Comparison of ENCODE assay signal across 21 cellular contexts in the genomic region with DNA sequence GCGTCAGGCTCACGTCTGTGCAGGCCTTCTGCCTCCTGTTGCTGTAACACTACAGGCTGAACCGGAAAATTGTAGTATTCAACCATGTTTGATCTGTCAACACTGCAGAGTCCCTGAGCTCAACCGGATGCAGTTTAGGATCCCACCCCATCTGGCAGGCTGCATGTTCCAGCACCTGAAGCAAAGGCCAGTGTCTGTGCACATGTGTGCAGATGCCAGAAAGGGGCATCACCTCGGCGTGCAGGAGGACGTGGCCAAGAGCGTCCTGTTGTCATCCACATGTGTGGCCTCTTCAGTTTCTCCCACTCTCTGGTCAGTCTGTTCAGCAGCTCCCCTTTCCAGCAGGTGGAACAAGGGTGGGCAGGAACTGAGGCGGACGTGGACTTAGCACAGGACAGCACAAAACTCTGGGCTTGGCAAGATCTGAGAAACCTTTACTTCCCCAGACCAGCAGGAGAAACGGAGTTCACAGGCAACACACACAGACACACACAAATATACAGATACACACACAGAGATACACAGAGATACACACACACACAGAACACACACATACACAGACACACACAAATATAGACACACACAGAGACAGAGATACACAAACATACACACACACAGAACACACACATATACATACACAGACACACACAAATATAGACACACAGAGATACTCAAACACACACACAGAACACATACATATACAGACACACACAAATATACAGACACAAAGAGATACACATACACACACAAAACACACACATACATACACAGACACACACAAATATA.
DNase-seq lines count a peak whose midpoint lies in the region; ATAC-seq and TF ChIP-seq lines count a peak whose summit lies in the region.
"Had no signal": no experiment of that assay in that cellular context is flagged by ENCODE, and none has a peak within 500 bp of the region (broad histone marks: within the 10 kb centered on the region; RNA-seq: fewer than 3 reads in every experiment).

No MANE protein-coding gene starts in this region.

- CTCF ChIA-PET in activated CD8-positive, alpha-beta T cell treated with anti-CD3 and anti-CD28 coated beads, Interleukin-2, amount 10 ng/mL, durations not matched to agents 7 days and 5 days (lab: Charles Lee): no interaction called here
- CTCF ChIA-PET in activated CD8-positive, alpha-beta T cell treated with anti-CD3 and anti-CD28 coated beads for 36 hours (lab: Charles Lee): no interaction called here

- H3K4me1 ChIP-seq in gastroesophageal sphincter (peaks cover 0 to 18% (median 0%) of the 10 kb centered on the region in 3 donors), testis (peaks cover 4% of the 10 kb centered on the region)
- H3K4me1 ChIP-seq: adrenal gland, BE2C, neural progenitor cell had no signal

- no peak for TF ChIP-seq EP300 in gastroesophageal sphincter (IDR thresholded peaks at IDR 0.05)

- H3K27me3 ChIP-seq in gastroesophageal sphincter: no peaks in the 10 kb centered on the region
- H3K27me3 ChIP-seq in testis: no peaks in the 10 kb centered on the region
- H3K27me3 ChIP-seq: adrenal gland, BE2C, brain microvascular endothelial cell, neural progenitor cell had no signal

- no peak overlapping the region for H3K4me3 Mint-ChIP-seq in activated CD8-positive, alpha-beta T cell treated with anti-CD3 and anti-CD28 coated beads, Interleukin-2, amount 10 ng/mL, durations not matched to agents 7 days and 5 days
- H3K4me3 Mint-ChIP-seq in activated CD8-positive, alpha-beta T cell treated with anti-CD3 and anti-CD28 coated beads for 36 hours: no peak overlapping the region
- H3K4me3 Mint-ChIP-seq: neural progenitor cell; T-helper 2 cell treated with Interferon-gamma antibody and Interleukin-4, amounts not matched to agents 5 μg/mL and 100 μg/mL, for 36 hours had no signal

- H3K36me3 ChIP-seq in gastroesophageal sphincter (no peaks in the 10 kb centered on the region), testis (ENCODE audit: low read depth, missing control alignments) (no peaks in the 10 kb centered on the region)
- H3K36me3 ChIP-seq: adrenal gland, BE2C, brain microvascular endothelial cell, neural progenitor cell, prostate gland had no signal

- TF ChIP-seq CTCF in activated CD8-positive, alpha-beta T cell treated with anti-CD3 and anti-CD28 coated beads for 36 hours (IDR thresholded peaks at IDR 0.05): no peak
- no peak for TF ChIP-seq CTCF in VCaP (conservative IDR thresholded peaks at IDR 0.05)
- no peak for TF ChIP-seq CTCF in gastroesophageal sphincter (IDR thresholded peaks at IDR 0.05)
- TF ChIP-seq CTCF in testis (IDR thresholded peaks at IDR 0.05): no peak

- ATAC-seq in activated CD8-positive, alpha-beta T cell treated with anti-CD3 and anti-CD28 coated beads, Interleukin-2, amount 10 ng/mL, durations not matched to agents 7 days and 5 days: peak; percentile 30
- no peak for ATAC-seq in activated CD8-positive, alpha-beta T cell treated with anti-CD3 and anti-CD28 coated beads for 36 hours
- ATAC-seq in gastroesophageal sphincter (peak; percentile 46), HG02973 (IDR thresholded peaks at IDR 0.05; ENCODE audit: unreplicated experiment) (no peak), GM21529 (IDR thresholded peaks at IDR 0.05; ENCODE audit: unreplicated experiment) (no peak)

- H3K4me3 ChIP-seq in gastroesophageal sphincter (no peak overlapping the region), testis (no peak overlapping the region)
- H3K4me3 ChIP-seq: adrenal gland, lung, neural progenitor cell, prostate gland had no signal

- DNase-seq in activated CD8-positive, alpha-beta T cell treated with anti-CD3 and anti-CD28 coated beads, Interleukin-2, amount 10 ng/mL, durations not matched to agents 7 days and 5 days: peak; percentile 18
- DNase-seq in activated CD8-positive, alpha-beta T cell treated with anti-CD3 and anti-CD28 coated beads for 36 hours: no peak
- DNase-seq in testis (peak; percentile 9), AG08396 (ENCODE audit: low spot score) (no peak)
- DNase-seq: activated CD4-positive, alpha-beta T cell treated with anti-CD3 and anti-CD28 coated beads, Interleukin-2, amount 50 U/mL, for 1 hour; activated gamma-delta T cell treated with Interleukin-2 at 50 U/mL for 16 hours; BE2C; brain microvascular endothelial cell; DMS79; NCI-H1048; NCI-H187; NCI-H526 treated with DMSO at 0.1 percent for 48 hours had no signal

- peaks cover 14% of the 10 kb centered on the region for H3K4me1 Mint-ChIP-seq in activated CD8-positive, alpha-beta T cell treated with anti-CD3 and anti-CD28 coated beads, Interleukin-2, amount 10 ng/mL, durations not matched to agents 7 days and 5 days (ENCODE audit: low read depth)
- H3K4me1 Mint-ChIP-seq in activated CD8-positive, alpha-beta T cell treated with anti-CD3 and anti-CD28 coated beads for 36 hours (ENCODE audit: low read depth): peaks cover 3% of the 10 kb centered on the region

- no peaks in the 10 kb centered on the region for H3K27me3 Mint-ChIP-seq in activated CD8-positive, alpha-beta T cell treated with anti-CD3 and anti-CD28 coated beads, Interleukin-2, amount 10 ng/mL, durations not matched to agents 7 days and 5 days (ENCODE audit: low read depth)
- H3K27me3 Mint-ChIP-seq in activated CD8-positive, alpha-beta T cell treated with anti-CD3 and anti-CD28 coated beads for 36 hours: no peaks in the 10 kb centered on the region

- POLR2A ChIA-PET in activated CD8-positive, alpha-beta T cell treated with anti-CD3 and anti-CD28 coated beads, Interleukin-2, amount 10 ng/mL, durations not matched to agents 7 days and 5 days (lab: Charles Lee): no interaction called here
- POLR2A ChIA-PET in activated CD8-positive, alpha-beta T cell treated with anti-CD3 and anti-CD28 coated beads for 36 hours (lab: Charles Lee): no interaction called here

- intact Hi-C loops in activated CD8-positive, alpha-beta T cell treated with anti-CD3 and anti-CD28 coated beads for 36 hours (cut with micrococcal nuclease): no loop called here
- intact Hi-C loops in testis (cut with DNase I; ENCODE audit: low total_unique reads): no loop called here

- H3K27ac ChIP-seq in VCaP (peak overlapping the region; percentile 71), gastroesophageal sphincter (no peak overlapping the region), testis (no peak overlapping the region)
- H3K27ac ChIP-seq: adrenal gland, brain microvascular endothelial cell, neural progenitor cell had no signal

- H3K9me3 ChIP-seq in gastroesophageal sphincter: peaks cover 0 to 23% (median 0%) of the 10 kb centered on the region in 3 donors
- no peaks in the 10 kb centered on the region for H3K9me3 ChIP-seq in testis
- H3K9me3 ChIP-seq: prostate gland had no signal

- H3K36me3 Mint-ChIP-seq in activated CD8-positive, alpha-beta T cell treated with anti-CD3 and anti-CD28 coated beads, Interleukin-2, amount 10 ng/mL, durations not matched to agents 7 days and 5 days (ENCODE audit: low read depth): peaks cover 2% of the 10 kb centered on the region
- peaks cover 4% of the 10 kb centered on the region for H3K36me3 Mint-ChIP-seq in activated CD8-positive, alpha-beta T cell treated with anti-CD3 and anti-CD28 coated beads for 36 hours (ENCODE audit: low read depth)
- H3K36me3 Mint-ChIP-seq: neural progenitor cell had no signal

- H3K27ac Mint-ChIP-seq in activated CD8-positive, alpha-beta T cell treated with anti-CD3 and anti-CD28 coated beads, Interleukin-2, amount 10 ng/mL, durations not matched to agents 7 days and 5 days: no peak overlapping the region
- no peak overlapping the region for H3K27ac Mint-ChIP-seq in activated CD8-positive, alpha-beta T cell treated with anti-CD3 and anti-CD28 coated beads for 36 hours
- H3K27ac Mint-ChIP-seq: neural progenitor cell had no signal

- H3K9me3 Mint-ChIP-seq in activated CD8-positive, alpha-beta T cell treated with anti-CD3 and anti-CD28 coated beads, Interleukin-2, amount 10 ng/mL, durations not matched to agents 7 days and 5 days (ENCODE audit: insufficient read depth): peaks cover 5% of the 10 kb centered on the region
- H3K9me3 Mint-ChIP-seq in activated CD8-positive, alpha-beta T cell treated with anti-CD3 and anti-CD28 coated beads for 36 hours: peaks cover 13% of the 10 kb centered on the region

- 79 to 92% methylated on average over 2 to 9 of the region's 11 CpGs for WGBS in gastroesophageal sphincter (ENCODE audit: low coverage in 1 of 2), 2 donors
- 84 to 92% methylated on average over 3 to 11 of the region's 11 CpGs for WGBS in testis, 2 donors

- TF ChIP-seq POLR2A in gastroesophageal sphincter (IDR thresholded peaks at IDR 0.05): no peak
- no peak for TF ChIP-seq POLR2A in testis (IDR thresholded peaks at IDR 0.05)

Comparison
In these comparisons a context has a peak if more than half of its experiments do, and no peak if none do; other contexts are left out.
1. ATAC-seq: peak in activated CD8-positive, alpha-beta T cell treated with anti-CD3 and anti-CD28 coated beads, Interleukin-2, amount 10 ng/mL, durations not matched to agents 7 days and 5 days (single experiment) and gastroesophageal sphincter (single experiment); none in activated CD8-positive, alpha-beta T cell treated with anti-CD3 and anti-CD28 coated beads for 36 hours (single experiment), HG02973 (single experiment) and GM21529 (single experiment).
2. DNase-seq: peak in activated CD8-positive, alpha-beta T cell treated with anti-CD3 and anti-CD28 coated beads, Interleukin-2, amount 10 ng/mL, durations not matched to agents 7 days and 5 days (single experiment) and testis (single experiment); none in activated CD8-positive, alpha-beta T cell treated with anti-CD3 and anti-CD28 coated beads for 36 hours (single experiment) and AG08396 (single experiment).